ENCODE assay signal across 29 cellular contexts in the genomic region with DNA sequence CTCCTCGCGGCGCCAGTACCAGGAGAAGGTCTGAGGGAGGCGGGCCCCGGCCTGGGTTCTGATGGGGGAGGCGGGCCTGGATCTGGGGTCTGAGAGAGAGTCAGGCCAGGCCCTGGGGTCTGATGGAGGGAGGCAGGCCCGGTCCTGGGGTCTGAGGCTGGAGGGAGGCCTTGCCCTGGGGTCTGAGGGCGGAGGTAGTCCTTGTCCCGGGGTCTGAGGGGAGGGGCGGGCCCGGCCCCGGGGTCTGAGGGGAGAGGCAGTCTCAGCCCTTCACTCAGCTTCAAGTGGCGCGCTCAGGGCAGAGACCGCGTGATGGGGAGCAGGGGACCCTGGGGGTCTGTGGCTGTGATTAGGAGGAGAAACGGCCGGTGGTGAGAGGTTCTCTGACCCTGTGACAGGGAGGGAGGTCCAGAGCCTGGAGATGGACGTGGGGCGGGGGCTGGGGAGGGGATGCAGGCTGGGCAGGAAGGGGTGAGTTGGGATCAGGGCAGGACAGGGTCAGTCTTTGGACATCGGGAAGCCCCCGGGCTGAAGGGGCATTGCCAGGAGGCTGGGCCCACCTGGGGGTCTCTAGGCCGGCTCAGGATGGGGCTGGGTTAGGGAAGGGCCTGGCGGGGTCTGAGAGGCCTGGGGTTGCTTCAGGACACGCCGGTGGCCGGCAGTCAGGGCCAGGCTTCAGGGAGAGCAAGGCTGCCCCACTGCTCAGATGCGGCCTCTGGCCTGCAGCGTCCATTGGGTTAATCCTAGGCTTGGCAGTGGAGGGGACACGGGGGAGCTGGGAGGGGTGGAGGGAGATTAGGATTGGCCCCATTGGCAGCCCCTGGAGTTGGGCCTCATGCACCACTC. TPM values are rescaled to one million over a fixed set of nuclear protein-coding genes. Genes with fewer than 3 reads are reported as not detected.
DNase-seq lines count a peak whose midpoint lies in the region; ATAC-seq, FAIRE-seq and TF ChIP-seq lines count a peak whose summit lies in the region.
"Had no signal": no experiment of that assay in that cellular context is flagged by ENCODE, and none has a peak within 500 bp of the region (broad histone marks: within the 10 kb centered on the region; RNA-seq: fewer than 3 reads in every experiment).

No MANE protein-coding gene starts in this region.

- H3K23me2 ChIP-seq in H1 (ENCODE audit: low read depth, low read length), result no peaks in the 10 kb centered on the region

- 80% methylated on average over 26 of the region's 30 CpGs; no CpG with 5 or more reads in 1 of the 2 experiments for WGBS in H1 (ENCODE audit: extremely low coverage in 1 of 2, insufficient coverage in 1 of 2, insufficient read length in 1 of 2, insufficient replicate concordance in 2 of 2, low coverage in 1 of 2, low lambda C conversion rate in 2 of 2, missing lambda C conversion rate in 1 of 2), 2 experiments
- no CpG with 5 or more reads among the region's 30 CpGs for whole genome bisulfite sequencing in neuronal stem cell (ENCODE audit: extremely low coverage in 2 of 2, insufficient read length in 2 of 2, insufficient replicate concordance in 1 of 2), 2 donors

- no peak for TF ChIP-seq EP300 in H1 (IDR thresholded peaks at IDR 0.05; ENCODE audit: borderline replicate concordance in 1 of 2, low read depth in 2 of 2, low read length in 2 of 2)

- peak overlapping the region in 2 of 10 donors; percentile 45 to 47 for H3K4me3 Mint-ChIP-seq in naive thymus-derived CD8-positive, alpha-beta T cell
- H3K4me3 Mint-ChIP-seq: activated naive CD4-positive, alpha-beta T cell treated with anti-CD3 and anti-CD28 coated beads, Interleukin-2, amount 50 U/mL, for 24 hours; activated T-helper 1 cell treated with anti-CD3 and anti-CD28 coated beads, Interleukin-12 subunit alpha, Interleukin-12 subunit beta, Interleukin-2, Interleukin-4 antibody, amounts not matched to agents 30 ng/mL and 10 ng/mL and 1 ng/mL, durations not matched to agents 14 hours and 24 hours and 36 hours; mesothelial cell of epicardium; nephron; T-helper 1 cell treated with Interleukin-12 subunit alpha and Interleukin-12 subunit beta and Interleukin-4 antibody, amounts not matched to agents 30 μg/mL and 1 μg/mL, for 36 hours had no signal

- H3K27me3 ChIP-seq in BLaER1 treated with 17β-estradiol and CSF1 and Interleukin-3, amounts not matched to agents 10 nM and 100 nM, result no peaks in the 10 kb centered on the region
- H3K27me3 ChIP-seq in OCI-LY3 (ENCODE audit: low read depth, low read length), result no peaks in the 10 kb centered on the region
- H3K27me3 ChIP-seq in H1 (replicated peaks in 1 of 4; ENCODE audit: control insufficient read depth in 3 of 4, extremely low read depth in 1 of 4, insufficient read depth in 3 of 4, low read length in 3 of 4), result no peaks in the 10 kb centered on the region
- H3K27me3 ChIP-seq in neuronal stem cell (ENCODE audit: control insufficient read depth in 3 of 3, insufficient read depth in 3 of 3, low read depth in 1 of 3, low read length in 3 of 3), result no peaks in the 10 kb centered on the region
- H3K27me3 ChIP-seq: ovary, SJSA1, thyroid gland had no signal

- H2AK5ac ChIP-seq in H1 (ENCODE audit: low read depth, low read length) (no peak overlapping the region), neuronal stem cell (ENCODE audit: low read depth, low read length) (peak overlapping the region; percentile 63)

- H3K36me3 ChIP-seq in BLaER1 treated with 17β-estradiol and CSF1 and Interleukin-3, amounts not matched to agents 10 nM and 100 nM, result peaks cover 0 to 5% (median 0%) of the 10 kb centered on the region in 11 experiments; a peak in 4 of 22 replicates
- H3K36me3 ChIP-seq in OCI-LY3 (replicated peaks; ENCODE audit: low read depth, low read length) (peaks cover 7% of the 10 kb centered on the region), H1 (ENCODE audit: control insufficient read depth in 2 of 4, insufficient read depth in 4 of 4, low read length in 3 of 4) (peaks cover 0 to 6% (median 0%) of the 10 kb centered on the region in 4 experiments; a peak in 1 of 8 replicates), neuronal stem cell (replicated peaks in 1 of 2; ENCODE audit: control insufficient read depth in 2 of 2, insufficient read depth in 2 of 2, low read length in 2 of 2) (peaks cover 2 to 3% of the 10 kb centered on the region in 2 donors)
- H3K36me3 ChIP-seq: left lung, ovary, thyroid gland had no signal

- H2AFZ ChIP-seq in OCI-LY3 (ENCODE audit: low read depth, low read length) (no peak overlapping the region), H1 (ENCODE audit: low read length) (no peak overlapping the region), neuronal stem cell (ENCODE audit: low read length) (no peak overlapping the region)
- H2AFZ ChIP-seq: GM23248, PC-9 had no signal

- no peak overlapping the region for H2BK12ac ChIP-seq in H1 (ENCODE audit: low read depth, low read length)
- H2BK12ac ChIP-seq in neuronal stem cell (ENCODE audit: low read length), result peak overlapping the region; percentile 41

- H4K5ac ChIP-seq in H1 (ENCODE audit: insufficient read length, low read depth, low read length), result no peak overlapping the region

- peaks cover 5 to 18% (median 16%) of the 10 kb centered on the region in 4 donors for H3K4me1 Mint-ChIP-seq in naive thymus-derived CD8-positive, alpha-beta T cell

- H3K79me1 ChIP-seq in H1 (ENCODE audit: low read depth, low read length) (no peaks in the 10 kb centered on the region; the same call in 1 of the 2 replicates), neuronal stem cell (ENCODE audit: low read depth, low read length) (no peaks in the 10 kb centered on the region)

- H3K79me2 ChIP-seq in OCI-LY3 (ENCODE audit: low read length) (no peaks in the 10 kb centered on the region), H1 (ENCODE audit: control insufficient read depth in 1 of 2, insufficient read depth in 2 of 2, low read length in 2 of 2) (no peaks in the 10 kb centered on the region)

- no peak overlapping the region for H3K56ac ChIP-seq in H1 (replicated peaks; ENCODE audit: insufficient read length, low read depth, low read length)

- no peak for TF ChIP-seq POLR2A in H1 (IDR thresholded peaks at IDR 0.05; ENCODE audit: control extremely low read depth in 1 of 2, low read depth in 2 of 2, low read length in 2 of 2)

- H4K91ac ChIP-seq in H1 (replicated peaks; ENCODE audit: insufficient read length, low read length) (no peak overlapping the region), neuronal stem cell (ENCODE audit: low read depth, low read length, poor library complexity) (no peak overlapping the region)

- no peak overlapping the region for H2BK120ac ChIP-seq in H1 (replicated peaks; ENCODE audit: low read depth, low read length)
- H2BK120ac ChIP-seq in neuronal stem cell (ENCODE audit: low read depth, low read length), result no peak overlapping the region

- no peak for FAIRE-seq in H1 (lab: Jason Lieb, UNC)
- FAIRE-seq: astrocyte had no signal

- H4K20me1 ChIP-seq in BLaER1 treated with 17β-estradiol and CSF1 and Interleukin-3, amounts not matched to agents 10 nM and 100 nM, result peaks cover 0 to 10% (median 0%) of the 10 kb centered on the region in 11 experiments; a peak in 3 of 22 replicates
- H4K20me1 ChIP-seq in OCI-LY3 (ENCODE audit: insufficient read depth, low read length) (no peaks in the 10 kb centered on the region), H1 (replicated peaks in 1 of 2; ENCODE audit: control insufficient read depth in 1 of 2, insufficient read depth in 2 of 2, low read length in 2 of 2) (no peaks in the 10 kb centered on the region)

- DNase-seq in H1 (ENCODE audit: low read depth in 1 of 2, low spot score in 2 of 2) (no peak), neuronal stem cell (ENCODE audit: low spot score) (no peak), glomerular visceral epithelial cell (ENCODE audit: extremely low spot score) (no peak), DMS153 treated with DMSO at 0.1 percent for 48 hours (lab: John Stamatoyannopoulos, UW; ENCODE audit: unreplicated experiment) (no peak)
- no peak for DNase-seq in naive thymus-derived CD8-positive, alpha-beta T cell
- DNase-seq: activated CD4-positive, alpha-beta T cell treated with anti-CD3 and anti-CD28 coated beads for 4 hours; CD8-positive, alpha-beta memory T cell; cerebellar nuclear complex; effector CD4-positive, alpha-beta T cell; GM23248; ovary; retina; stimulated activated CD4-positive, alpha-beta T cell treated with anti-CD3 and anti-CD28 coated beads, Interleukin-12 subunit alpha, Interleukin-12 subunit beta, amount 100 ng/mL, for 4 hours; stimulated activated CD4-positive, alpha-beta T cell treated with anti-CD3 and anti-CD28 coated beads, Interleukin-4, amount 100 ng/mL, for 4 hours; stimulated activated naive CD4-positive, alpha-beta T cell; thyroid gland had no signal

- H2BK15ac ChIP-seq in H1 (ENCODE audit: low read length) (no peak overlapping the region), neuronal stem cell (ENCODE audit: low read length) (no peak overlapping the region)

- peaks cover 48 to 60% (median 58%) of the 10 kb centered on the region in 10 experiments for H3K4me1 ChIP-seq in BLaER1 treated with 17β-estradiol and CSF1 and Interleukin-3, amounts not matched to agents 10 nM and 100 nM
- peaks cover 12% of the 10 kb centered on the region; the same call in 1 of the 2 replicates for H3K4me1 ChIP-seq in OCI-LY3 (ENCODE audit: low read length)
- H3K4me1 ChIP-seq in H1 (replicated peaks in 1 of 4; ENCODE audit: control insufficient read depth in 3 of 4, insufficient read depth in 4 of 4, low read length in 3 of 4), result no peaks in the 10 kb centered on the region
- peaks cover 2 to 5% of the 10 kb centered on the region in 2 donors for H3K4me1 ChIP-seq in neuronal stem cell (ENCODE audit: control insufficient read depth in 2 of 2, insufficient read depth in 1 of 2, low read depth in 1 of 2, low read length in 2 of 2)

- no peak overlapping the region for H3K23ac ChIP-seq in H1 (ENCODE audit: insufficient read length)
- no peak overlapping the region for H3K23ac ChIP-seq in neuronal stem cell (ENCODE audit: low read depth, low read length, poor library complexity)

- peak overlapping the region; percentile 37 to 74 (median 54); a peak in 19 of 22 replicates for H3K9ac ChIP-seq in BLaER1 treated with 17β-estradiol and CSF1 and Interleukin-3, amounts not matched to agents 10 nM and 100 nM
- H3K9ac ChIP-seq in OCI-LY3 (ENCODE audit: low read length) (no peak overlapping the region; the same call in 1 of the 2 replicates), H1 (replicated peaks in 1 of 4; ENCODE audit: extremely low read depth in 1 of 4, low read depth in 3 of 4, low read length in 3 of 4) (no peak overlapping the region), neuronal stem cell (ENCODE audit: low read depth, low read length, poor library complexity) (peak overlapping the region; percentile 21)
- H3K9ac ChIP-seq: GM23248 had no signal

- ATAC-seq in naive thymus-derived CD8-positive, alpha-beta T cell, result no peak

- peaks cover 0 to under 1% (median 0%) of the 10 kb centered on the region in 11 experiments; a peak in 2 of 22 replicates for H3K9me3 ChIP-seq in BLaER1 treated with 17β-estradiol and CSF1 and Interleukin-3, amounts not matched to agents 10 nM and 100 nM (replicated peaks in 1 of 11)
- no peaks in the 10 kb centered on the region for H3K9me3 ChIP-seq in OCI-LY3 (ENCODE audit: insufficient read depth, low read length)
- H3K9me3 ChIP-seq in H1 (ENCODE audit: insufficient read depth in 2 of 2, low read depth in 1 of 2, low read length in 1 of 2), result peaks cover 0 to 11% of the 10 kb centered on the region in 2 experiments; a peak in 1 of 4 replicates
- H3K9me3 ChIP-seq in neuronal stem cell (replicated peaks in 1 of 2; ENCODE audit: control insufficient read depth in 2 of 2, insufficient read depth in 1 of 2, low read depth in 1 of 2, low read length in 2 of 2), result no peaks in the 10 kb centered on the region
- H3K9me3 ChIP-seq: left lung, ovary, SJSA1, thyroid gland had no signal

- H3K18ac ChIP-seq in H1 (ENCODE audit: extremely low read depth, low read length) (no peak overlapping the region), neuronal stem cell (ENCODE audit: low read length) (peak overlapping the region; percentile 90)

- no peak overlapping the region for H2BK5ac ChIP-seq in H1 (ENCODE audit: low read depth, low read length)
- peak overlapping the region; percentile 39 for H2BK5ac ChIP-seq in neuronal stem cell (ENCODE audit: low read length)

- no peak overlapping the region for H3K14ac ChIP-seq in H1 (ENCODE audit: insufficient read length)
- H3K14ac ChIP-seq in neuronal stem cell (ENCODE audit: low read length), result no peak overlapping the region

- no peaks in the 10 kb centered on the region for H3K36me3 Mint-ChIP-seq in naive thymus-derived CD8-positive, alpha-beta T cell
- H3K36me3 Mint-ChIP-seq: activated naive CD4-positive, alpha-beta T cell treated with anti-CD3 and anti-CD28 coated beads, Interleukin-2, amount 50 U/mL, for 24 hours had no signal

- H2BK20ac ChIP-seq in H1 (ENCODE audit: low read length), result no peak overlapping the region

- H4K8ac ChIP-seq in H1 (ENCODE audit: extremely low read depth, insufficient read depth, low read length) (0 out of 2 replicates have a peak overlapping the region, but pooled peaks have one; percentile 35), neuronal stem cell (ENCODE audit: low read depth, low read length) (no peak overlapping the region)

- H3K27ac ChIP-seq in BLaER1 treated with 17β-estradiol and CSF1 and Interleukin-3, amounts not matched to agents 10 nM and 100 nM, result peak overlapping the region; percentile 37 to 81 (median 62)
- H3K27ac ChIP-seq in OCI-LY3 (ENCODE audit: low read length) (no peak overlapping the region), H1 (ENCODE audit: low read depth, low read length) (no peak overlapping the region), neuronal stem cell (replicated peaks; ENCODE audit: low read length) (no peak overlapping the region)
- H3K27ac ChIP-seq: epithelial cell of prostate, GM23248, ovary, PC-9, thyroid gland had no signal

- no peaks in the 10 kb centered on the region for H3K9me3 Mint-ChIP-seq in naive thymus-derived CD8-positive, alpha-beta T cell
- H3K9me3 Mint-ChIP-seq: activated naive CD4-positive, alpha-beta T cell treated with anti-CD3 and anti-CD28 coated beads, Interleukin-2, amount 50 U/mL, for 24 hours; activated T-helper 1 cell treated with anti-CD3 and anti-CD28 coated beads, Interleukin-12 subunit alpha, Interleukin-12 subunit beta, Interleukin-2, Interleukin-4 antibody, amounts not matched to agents 30 ng/mL and 10 ng/mL and 1 ng/mL, durations not matched to agents 14 hours and 24 hours and 36 hours; CD8-positive, alpha-beta memory T cell; mesothelial cell of epicardium; nephron; T-helper 1 cell treated with Interleukin-12 subunit alpha and Interleukin-12 subunit beta and Interleukin-4 antibody, amounts not matched to agents 30 μg/mL and 1 μg/mL, for 36 hours had no signal

- H3K27ac Mint-ChIP-seq in naive thymus-derived CD8-positive, alpha-beta T cell, result peak overlapping the region in 3 of 10 donors; percentile 15 to 68 (median 40)
- H3K27ac Mint-ChIP-seq: activated naive CD4-positive, alpha-beta T cell treated with anti-CD3 and anti-CD28 coated beads, Interleukin-2, amount 50 U/mL, for 24 hours; activated T-helper 1 cell treated with anti-CD3 and anti-CD28 coated beads, Interleukin-12 subunit alpha, Interleukin-12 subunit beta, Interleukin-2, Interleukin-4 antibody, amounts not matched to agents 30 ng/mL and 10 ng/mL and 1 ng/mL, durations not matched to agents 14 hours and 24 hours and 36 hours; mesothelial cell of epicardium; nephron; T-helper 1 cell treated with Interleukin-12 subunit alpha and Interleukin-12 subunit beta and Interleukin-4 antibody, amounts not matched to agents 30 μg/mL and 1 μg/mL, for 36 hours had no signal

- peak overlapping the region; percentile 82 to 98 (median 92) for H3K4me2 ChIP-seq in BLaER1 treated with 17β-estradiol and CSF1 and Interleukin-3, amounts not matched to agents 10 nM and 100 nM
- H3K4me2 ChIP-seq in OCI-LY3 (ENCODE audit: low read length) (0 out of 2 replicates have a peak overlapping the region, but pooled peaks have one; percentile 21), H1 (ENCODE audit: insufficient read depth in 1 of 2, low read depth in 2 of 2, low read length in 2 of 2) (no peak overlapping the region), neuronal stem cell (ENCODE audit: insufficient read depth, low read length, poor library complexity, severe bottlenecking) (no peak overlapping the region)

- TF ChIP-seq CTCF in OCI-LY3 (IDR thresholded peaks at IDR 0.05; ENCODE audit: low read depth, low read length) (no peak), H1 (IDR thresholded peaks at IDR 0.05; ENCODE audit: control extremely low read depth in 1 of 3, insufficient read depth in 1 of 3, low read depth in 1 of 3, low read length in 3 of 3) (peak in 1 of 3 experiments; percentile 12; a peak in 1 of 4 replicates)

- H3K27me3 Mint-ChIP-seq in naive thymus-derived CD8-positive, alpha-beta T cell, result peaks cover 0 to 1% (median 0%) of the 10 kb centered on the region in 5 donors
- H3K27me3 Mint-ChIP-seq: activated naive CD4-positive, alpha-beta T cell treated with anti-CD3 and anti-CD28 coated beads, Interleukin-2, amount 50 U/mL, for 24 hours; CD8-positive, alpha-beta memory T cell had no signal

- H3K4ac ChIP-seq in H1 (replicated peaks; ENCODE audit: insufficient read length, low read depth, low read length), result no peak overlapping the region
- H3K4ac ChIP-seq in neuronal stem cell (ENCODE audit: low read length), result no peak overlapping the region

- CTCF ChIA-PET in H1 (lab: Charles Lee; ENCODE audit: partially characterized antibody), result interaction anchor here (1.1 to 2.3 kb wide), 3 partner anchors 17 to 98 kb away, joined by 3 to 5 read pairs (median 3); no protein-coding TSS in a partner anchor

- H3K4me3 ChIP-seq in BLaER1 treated with 17β-estradiol and CSF1 and Interleukin-3, amounts not matched to agents 10 nM and 100 nM, result peak overlapping the region in 1 of 10 experiments; percentile 4; a peak in 1 of 20 replicates
- H3K4me3 ChIP-seq in OCI-LY3 (ENCODE audit: low read length), result no peak overlapping the region
- no peak overlapping the region for H3K4me3 ChIP-seq in H1 (ENCODE audit: extremely low read depth in 1 of 4, insufficient read depth in 2 of 4, low read depth in 3 of 4, low read length in 4 of 4)
- H3K4me3 ChIP-seq in neuronal stem cell (ENCODE audit: low read length in 2 of 2), result peak overlapping the region in 1 of 2 donors; percentile 70
- H3K4me3 ChIP-seq: GM23248, left lung, ovary, PC-9, SJSA1, thyroid gland had no signal

- POLR2A ChIA-PET in H1 (lab: Charles Lee; ENCODE audit: partially characterized antibody), result interaction anchor here (0.7 to 1.5 kb wide), 3 partner anchors 9 to 37 kb away, joined by 3 read pairs; no protein-coding TSS in a partner anchor
- POLR2A ChIA-PET in naive thymus-derived CD8-positive, alpha-beta T cell (lab: Charles Lee), result interaction anchor here (1.1 kb wide), 1 partner anchor 55 kb away, joined by 4 read pairs; the partner anchor contains the start of gene RNF126

- no peak for TF ChIP-seq RAD21 in H1 (IDR thresholded peaks at IDR 0.05 in 1 of 2, conservative IDR thresholded peaks at IDR 0.05 in 1 of 2; ENCODE audit: low read depth in 2 of 2, low read length in 2 of 2)

RNA-seq across cellular contexts. Expression of gene HCN2, which starts 18.7 kb away (rescaled TPM):
- 3.6 and 4.0 TPM in 2 replicates for total RNA-seq in H1 (2021; fragmentation: NEBNext Ultra II Directional; extraction: Animal tissue kit (Norgen Biotek cat#: 25700))
- 1.0 and 1.9 TPM in 2 replicates for polyA plus RNA-seq in H1 (2011; rRNA removed)
- polyA plus RNA-seq in H1 (2011; cell fraction: cytosol; rRNA removed), result 1.3 TPM
- 3.2 TPM for polyA plus RNA-seq in H1 (2011; cell fraction: nucleus; rRNA removed)
- 1.6 to 4.6 TPM (median 3.9 TPM) in 4 replicates for polyA plus RNA-seq in H1 (2012, experiment 1 of 2)
- 2.2 TPM for polyA plus RNA-seq in H1 (2012, experiment 2 of 2)
- 3.0 TPM for polyA plus RNA-seq in H1 (2013, experiment 1 of 2)
- 3.2 TPM for polyA plus RNA-seq in H1 (2013, experiment 2 of 2)
- polyA minus RNA-seq in H1 (2011; rRNA and poly(A)+ RNA removed), result 1.6 and 4.2 TPM in 2 replicates
- 2.5 TPM for polyA minus RNA-seq in H1 (2011; cell fraction: cytosol; rRNA and poly(A)+ RNA removed)
- 1.4 TPM for polyA minus RNA-seq in H1 (2011; cell fraction: nucleus; rRNA and poly(A)+ RNA removed)
- polyA plus RNA-seq in neuronal stem cell (2013, experiment 1 of 2), result 0.10 TPM
- 0.10 TPM for polyA plus RNA-seq in neuronal stem cell (2013, experiment 2 of 2)
- under 1 TPM; 0.49 to 0.68 TPM for total RNA-seq in naive thymus-derived CD8-positive, alpha-beta T cell
- under 1 TPM in 2 of 3 donors, not detected in 1; 0.03 to 0.06 TPM for polyA plus RNA-seq in naive thymus-derived CD8-positive, alpha-beta T cell
- total RNA-seq: thyroid gland had no signal
- polyA plus RNA-seq: CD8-positive, alpha-beta memory T cell had no signal

RNA-seq across cellular contexts. Expression of gene POLRMT, which starts 25.0 kb away (rescaled TPM):
- total RNA-seq in H1 (2021; fragmentation: NEBNext Ultra II Directional; extraction: Animal tissue kit (Norgen Biotek cat#: 25700)), result 110 and 111 TPM in 2 replicates
- 93.0 and 119 TPM in 2 replicates for polyA plus RNA-seq in H1 (2011; rRNA removed)
- 84.7 TPM for polyA plus RNA-seq in H1 (2011; cell fraction: cytosol; rRNA removed)
- 444 TPM for polyA plus RNA-seq in H1 (2011; cell fraction: nucleus; rRNA removed)
- 84.6 to 159 TPM (median 148 TPM) in 4 replicates for polyA plus RNA-seq in H1 (2012, experiment 1 of 2)
- polyA plus RNA-seq in H1 (2012, experiment 2 of 2), result 84.5 TPM
- 105 TPM for polyA plus RNA-seq in H1 (2013, experiment 1 of 2)
- polyA plus RNA-seq in H1 (2013, experiment 2 of 2), result 97.6 TPM
- polyA minus RNA-seq in H1 (2011; rRNA and poly(A)+ RNA removed), result 132 and 217 TPM in 2 replicates
- 86.2 TPM for polyA minus RNA-seq in H1 (2011; cell fraction: cytosol; rRNA and poly(A)+ RNA removed)
- polyA minus RNA-seq in H1 (2011; cell fraction: nucleus; rRNA and poly(A)+ RNA removed), result 105 TPM
- 50.0 TPM for polyA plus RNA-seq in neuronal stem cell (2013, experiment 1 of 2)
- polyA plus RNA-seq in neuronal stem cell (2013, experiment 2 of 2), result 45.6 TPM
- total RNA-seq in naive thymus-derived CD8-positive, alpha-beta T cell, result 10 to 100 TPM; 88.4 to 92.3 TPM
- 10 to 100 TPM; 33.2 to 71.1 (median 37.4) TPM for polyA plus RNA-seq in naive thymus-derived CD8-positive, alpha-beta T cell

RNA-seq across cellular contexts. Expression of gene FGF22, which starts 31.3 kb away (rescaled TPM):
- 1.7 and 1.9 TPM in 2 replicates for total RNA-seq in H1 (2021; fragmentation: NEBNext Ultra II Directional; extraction: Animal tissue kit (Norgen Biotek cat#: 25700))
- polyA plus RNA-seq in H1 (2011; rRNA removed), result 0.44 and 0.99 TPM in 2 replicates
- 1.3 TPM for polyA plus RNA-seq in H1 (2011; cell fraction: cytosol; rRNA removed)
- polyA plus RNA-seq in H1 (2011; cell fraction: nucleus; rRNA removed), result 4.9 TPM
- polyA plus RNA-seq in H1 (2012, experiment 1 of 2), result 1.9 to 3.1 TPM (median 2.3 TPM) in 4 replicates
- 0.64 TPM for polyA plus RNA-seq in H1 (2012, experiment 2 of 2)
- polyA plus RNA-seq in H1 (2013, experiment 1 of 2), result 0.85 TPM
- polyA plus RNA-seq in H1 (2013, experiment 2 of 2), result 0.81 TPM
- polyA minus RNA-seq in H1 (2011; rRNA and poly(A)+ RNA removed), result 0.22 TPM in 1 of 2 replicates, not detected in the other
- polyA minus RNA-seq in H1 (2011; cell fraction: cytosol; rRNA and poly(A)+ RNA removed), result 0.73 TPM
- polyA minus RNA-seq in H1 (2011; cell fraction: nucleus; rRNA and poly(A)+ RNA removed), result 0.90 TPM
- 0.78 TPM for polyA plus RNA-seq in neuronal stem cell (2013, experiment 1 of 2)
- polyA plus RNA-seq in neuronal stem cell (2013, experiment 2 of 2), result 0.66 TPM
- 1 to 10 TPM; 2.4 to 2.6 TPM for total RNA-seq in naive thymus-derived CD8-positive, alpha-beta T cell
- not detected for polyA plus RNA-seq in naive thymus-derived CD8-positive, alpha-beta T cell
- total RNA-seq: activated T-helper 1 cell treated with anti-CD3 and anti-CD28 coated beads, Interleukin-12 subunit alpha, Interleukin-12 subunit beta, Interleukin-2, Interleukin-4 antibody, amounts not matched to agents 30 ng/mL and 10 ng/mL and 1 ng/mL, durations not matched to agents 14 hours and 24 hours and 36 hours; M059J; PC-9; thyroid gland had no signal
- polyA plus RNA-seq: CD8-positive, alpha-beta memory T cell; GM23248 had no signal

RNA-seq across cellular contexts. Expression of gene BSG, which starts 36.0 kb away (rescaled TPM):
- 726 and 743 TPM in 2 replicates for total RNA-seq in H1 (2021; fragmentation: NEBNext Ultra II Directional; extraction: Animal tissue kit (Norgen Biotek cat#: 25700))
- polyA plus RNA-seq in H1 (2011; rRNA removed), result 1,055 and 1,381 TPM in 2 replicates
- 777 TPM for polyA plus RNA-seq in H1 (2011; cell fraction: cytosol; rRNA removed)
- 835 TPM for polyA plus RNA-seq in H1 (2011; cell fraction: nucleus; rRNA removed)
- polyA plus RNA-seq in H1 (2012, experiment 1 of 2), result 563 to 829 TPM (median 731 TPM) in 4 replicates
- 1,009 TPM for polyA plus RNA-seq in H1 (2012, experiment 2 of 2)
- polyA plus RNA-seq in H1 (2013, experiment 1 of 2), result 1,327 TPM
- polyA plus RNA-seq in H1 (2013, experiment 2 of 2), result 1,362 TPM
- 300 and 353 TPM in 2 replicates for polyA minus RNA-seq in H1 (2011; rRNA and poly(A)+ RNA removed)
- polyA minus RNA-seq in H1 (2011; cell fraction: cytosol; rRNA and poly(A)+ RNA removed), result 459 TPM
- polyA minus RNA-seq in H1 (2011; cell fraction: nucleus; rRNA and poly(A)+ RNA removed), result 278 TPM
- polyA plus RNA-seq in neuronal stem cell (2013, experiment 1 of 2), result 596 TPM
- 585 TPM for polyA plus RNA-seq in neuronal stem cell (2013, experiment 2 of 2)
- total RNA-seq in naive thymus-derived CD8-positive, alpha-beta T cell, result 100 to 1,000 TPM; 106 to 107 TPM
- 100 to 1,000 TPM; 282 to 313 (median 309) TPM for polyA plus RNA-seq in naive thymus-derived CD8-positive, alpha-beta T cell

RNA-seq across cellular contexts. Expression of gene RNF126, which starts 54.6 kb away (rescaled TPM):
- 64.7 and 68.0 TPM in 2 replicates for total RNA-seq in H1 (2021; fragmentation: NEBNext Ultra II Directional; extraction: Animal tissue kit (Norgen Biotek cat#: 25700))
- 21.8 and 56.5 TPM in 2 replicates for polyA plus RNA-seq in H1 (2011; rRNA removed)
- 41.8 TPM for polyA plus RNA-seq in H1 (2011; cell fraction: cytosol; rRNA removed)
- polyA plus RNA-seq in H1 (2011; cell fraction: nucleus; rRNA removed), result 90.9 TPM
- 43.7 to 67.7 TPM (median 63.8 TPM) in 4 replicates for polyA plus RNA-seq in H1 (2012, experiment 1 of 2)
- 52.5 TPM for polyA plus RNA-seq in H1 (2012, experiment 2 of 2)
- 85.5 TPM for polyA plus RNA-seq in H1 (2013, experiment 1 of 2)
- polyA plus RNA-seq in H1 (2013, experiment 2 of 2), result 80.6 TPM
- 5.7 and 7.1 TPM in 2 replicates for polyA minus RNA-seq in H1 (2011; rRNA and poly(A)+ RNA removed)
- polyA minus RNA-seq in H1 (2011; cell fraction: cytosol; rRNA and poly(A)+ RNA removed), result 31.9 TPM
- polyA minus RNA-seq in H1 (2011; cell fraction: nucleus; rRNA and poly(A)+ RNA removed), result 33.1 TPM
- 59.4 TPM for polyA plus RNA-seq in neuronal stem cell (2013, experiment 1 of 2)
- polyA plus RNA-seq in neuronal stem cell (2013, experiment 2 of 2), result 57.6 TPM
- 100 to 1,000 TPM; 122 to 125 TPM for total RNA-seq in naive thymus-derived CD8-positive, alpha-beta T cell
- polyA plus RNA-seq in naive thymus-derived CD8-positive, alpha-beta T cell, result 10 to 100 TPM; 56.2 to 70.7 (median 61.0) TPM

Comparison
In these comparisons a context has a peak if more than half of its experiments do, and no peak if none do; other contexts are left out.
1. H3K27ac ChIP-seq: peak in BLaER1 treated with 17β-estradiol and CSF1 and Interleukin-3, amounts not matched to agents 10 nM and 100 nM (11 of 11); none in OCI-LY3 (single experiment), H1 (single experiment) and neuronal stem cell (single experiment).
2. H3K4me2 ChIP-seq: peak in BLaER1 treated with 17β-estradiol and CSF1 and Interleukin-3, amounts not matched to agents 10 nM and 100 nM (11 of 11) and OCI-LY3 (single experiment); none in H1 (0 of 2) and neuronal stem cell (single experiment).
3. H3K9ac ChIP-seq: peak in BLaER1 treated with 17β-estradiol and CSF1 and Interleukin-3, amounts not matched to agents 10 nM and 100 nM (11 of 11) and neuronal stem cell (single experiment); none in OCI-LY3 (single experiment) and H1 (0 of 4).